16 cellular contexts compared by ENCODE assay signal in the genomic region with DNA sequence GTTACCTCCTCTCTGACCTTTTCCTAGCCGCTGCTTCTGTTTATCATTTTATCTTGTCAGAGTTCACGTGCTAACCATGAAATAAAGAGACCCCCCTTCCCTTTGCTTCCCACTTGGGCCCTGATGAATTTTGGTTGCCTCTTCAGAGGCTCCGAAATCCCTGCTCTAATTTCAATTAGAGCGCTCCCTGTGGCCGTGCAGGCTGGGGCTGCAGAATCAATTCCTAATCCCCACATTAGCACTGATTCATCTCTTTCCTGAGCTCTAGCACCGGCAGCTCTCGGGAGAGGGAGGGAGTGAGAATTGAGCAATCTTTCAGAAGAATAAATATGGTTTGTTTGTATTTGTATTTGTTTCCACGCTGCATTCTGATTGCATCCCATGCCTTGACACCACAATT.
A peak's percentile ranks its signal among the peaks of the same experiment; 100 is the strongest.
DNase-seq lines count a peak whose midpoint lies in the region; TF ChIP-seq lines count a peak whose summit lies in the region.
"Had no signal": no experiment of that assay in that cellular context is flagged by ENCODE, and none has a peak within 500 bp of the region (broad histone marks: within the 10 kb centered on the region; RNA-seq: fewer than 3 reads in every experiment).

No MANE protein-coding gene starts in this region.

- H3K27ac ChIP-seq in A673 (ENCODE audit: low read depth, low read length, poor library complexity, severe bottlenecking): no peak overlapping the region
- H3K27ac ChIP-seq in WERI-Rb-1: no peak overlapping the region
- H3K27ac ChIP-seq in endodermal cell (ENCODE audit: low read depth, low read length): no peak overlapping the region
- no peak overlapping the region for H3K27ac ChIP-seq in sigmoid colon
- H3K27ac ChIP-seq: 22Rv1, A549, BLaER1 had no signal

- H3K9me3 Mint-ChIP-seq in endodermal cell: peaks cover 7% of the 10 kb centered on the region
- H3K9me3 Mint-ChIP-seq in activated naive CD4-positive, alpha-beta T cell treated with anti-CD3 and anti-CD28 coated beads, Interleukin-2, amount 10 ng/mL, durations not matched to agents 7 days and 5 days: no peaks in the 10 kb centered on the region

- no peak for TF ChIP-seq POLR2A in sigmoid colon (IDR thresholded peaks at IDR 0.05)

- no peak overlapping the region for H3K27ac Mint-ChIP-seq in endodermal cell
- H3K27ac Mint-ChIP-seq in activated naive CD4-positive, alpha-beta T cell treated with anti-CD3 and anti-CD28 coated beads, Interleukin-2, amount 10 ng/mL, durations not matched to agents 7 days and 5 days: no peak overlapping the region
- H3K27ac Mint-ChIP-seq: CD4-positive, alpha-beta memory T cell had no signal

- no peak for TF ChIP-seq EP300 in sigmoid colon (IDR thresholded peaks at IDR 0.05)

- H3K4me1 Mint-ChIP-seq in endodermal cell: peaks cover 4% of the 10 kb centered on the region
- H3K4me1 Mint-ChIP-seq in activated naive CD4-positive, alpha-beta T cell treated with anti-CD3 and anti-CD28 coated beads, Interleukin-2, amount 10 ng/mL, durations not matched to agents 7 days and 5 days: no peaks in the 10 kb centered on the region
- H3K4me1 Mint-ChIP-seq: CD14-positive monocyte; CD4-positive, alpha-beta memory T cell had no signal

- H3K27me3 ChIP-seq in A673 (replicated peaks; ENCODE audit: insufficient read depth, low read depth, low read length, poor library complexity): peaks cover 18% of the 10 kb centered on the region
- H3K27me3 ChIP-seq in H7 (ENCODE audit: control insufficient read depth, insufficient read depth, low read length): no peaks in the 10 kb centered on the region
- H3K27me3 ChIP-seq in WERI-Rb-1 (ENCODE audit: insufficient read depth, low read depth, severe bottlenecking): no peaks in the 10 kb centered on the region
- H3K27me3 ChIP-seq in endodermal cell (ENCODE audit: control insufficient read depth, insufficient read depth, low read length, poor library complexity, severe bottlenecking): no peaks in the 10 kb centered on the region
- no peaks in the 10 kb centered on the region for H3K27me3 ChIP-seq in sigmoid colon
- H3K27me3 ChIP-seq: BLaER1 had no signal

- no peak overlapping the region for H3K9ac ChIP-seq in endodermal cell (ENCODE audit: extremely low read depth, low read length, poor library complexity, severe bottlenecking)
- H3K9ac ChIP-seq: BLaER1 had no signal

- peaks cover 6% of the 10 kb centered on the region for H3K9me3 ChIP-seq in A673 (ENCODE audit: low read depth, low read length, poor library complexity, severe bottlenecking)
- no peaks in the 10 kb centered on the region for H3K9me3 ChIP-seq in WERI-Rb-1 (ENCODE audit: severe bottlenecking)
- H3K9me3 ChIP-seq in endodermal cell (ENCODE audit: control insufficient read depth, low read length): no peaks in the 10 kb centered on the region
- H3K9me3 ChIP-seq in sigmoid colon: no peaks in the 10 kb centered on the region
- H3K9me3 ChIP-seq: A549, BLaER1 had no signal

- intact Hi-C loops in A673 (cut with micrococcal nuclease; ENCODE audit: unreplicated experiment) (no loop called here), sigmoid colon (cut with DNase I) (no loop called here)

- no peak for DNase-seq in A673 (ENCODE audit: low spot score)
- DNase-seq in H7: peak; percentile 67
- DNase-seq in WERI-Rb-1: peak; percentile 74
- DNase-seq in endodermal cell: no peak
- DNase-seq in RPMI8226: no peak
- DNase-seq in sigmoid colon: no peak
- no peak for DNase-seq in activated naive CD4-positive, alpha-beta T cell treated with anti-CD3 and anti-CD28 coated beads, Interleukin-2, amount 10 ng/mL, durations not matched to agents 7 days and 5 days
- no peak for DNase-seq in stimulated activated CD4-positive, alpha-beta T cell treated with anti-CD3 and anti-CD28 coated beads, Interleukin-1b, Interleukin-23, amount 100 ng/mL, for 48 hours
- DNase-seq: CD4-positive, alpha-beta memory T cell; DMS79; GDM1; KG1 had no signal

- H3K36me3 Mint-ChIP-seq in endodermal cell (ENCODE audit: low read depth): no peaks in the 10 kb centered on the region
- no peaks in the 10 kb centered on the region for H3K36me3 Mint-ChIP-seq in activated naive CD4-positive, alpha-beta T cell treated with anti-CD3 and anti-CD28 coated beads, Interleukin-2, amount 10 ng/mL, durations not matched to agents 7 days and 5 days
- H3K36me3 Mint-ChIP-seq: CD14-positive monocyte; CD4-positive, alpha-beta memory T cell had no signal

- no peaks in the 10 kb centered on the region for H3K4me1 ChIP-seq in A673 (ENCODE audit: insufficient read depth, low read length, poor library complexity, severe bottlenecking)
- no peaks in the 10 kb centered on the region for H3K4me1 ChIP-seq in endodermal cell (ENCODE audit: control insufficient read depth, insufficient read depth, low read length)
- no peaks in the 10 kb centered on the region for H3K4me1 ChIP-seq in sigmoid colon
- H3K4me1 ChIP-seq: A549, BLaER1 had no signal

- no peak overlapping the region for H3K4me3 Mint-ChIP-seq in endodermal cell
- H3K4me3 Mint-ChIP-seq in activated naive CD4-positive, alpha-beta T cell treated with anti-CD3 and anti-CD28 coated beads, Interleukin-2, amount 10 ng/mL, durations not matched to agents 7 days and 5 days: no peak overlapping the region
- H3K4me3 Mint-ChIP-seq: CD14-positive monocyte; CD4-positive, alpha-beta memory T cell had no signal

- H3K36me3 ChIP-seq in A673 (ENCODE audit: insufficient read depth, low read length, poor library complexity, severe bottlenecking) (no peaks in the 10 kb centered on the region), H7 (replicated peaks; ENCODE audit: control insufficient read depth, insufficient read depth, low read length) (no peaks in the 10 kb centered on the region), WERI-Rb-1 (no peaks in the 10 kb centered on the region), endodermal cell (ENCODE audit: control insufficient read depth, insufficient read depth, low read length) (no peaks in the 10 kb centered on the region), sigmoid colon (no peaks in the 10 kb centered on the region)
- H3K36me3 ChIP-seq: BLaER1 had no signal

- 0 out of 2 replicates have a peak, but pooled peaks have one; percentile 25 for TF ChIP-seq CTCF in A673 (conservative IDR thresholded peaks at IDR 0.05; ENCODE audit: low read depth, low read length)
- TF ChIP-seq CTCF in WERI-Rb-1 (IDR thresholded peaks at IDR 0.05; ENCODE audit: low read depth, low read length): peak; percentile 56
- peak; percentile 63 for TF ChIP-seq CTCF in endodermal cell (conservative IDR thresholded peaks at IDR 0.05)
- no peak for TF ChIP-seq CTCF in sigmoid colon (IDR thresholded peaks at IDR 0.05)

- POLR2A ChIA-PET in A673 (lab: Charles Lee; ENCODE audit: low non-redundant PET): no interaction called here

- no TSS peak for BruUV-seq in A673 (replicated peaks; lab: Mats Ljungman, UMichigan)

- peaks cover 4% of the 10 kb centered on the region for H3K27me3 Mint-ChIP-seq in endodermal cell (ENCODE audit: insufficient read depth)
- H3K27me3 Mint-ChIP-seq in activated naive CD4-positive, alpha-beta T cell treated with anti-CD3 and anti-CD28 coated beads, Interleukin-2, amount 10 ng/mL, durations not matched to agents 7 days and 5 days: no peaks in the 10 kb centered on the region

- CTCF ChIA-PET in A673 (lab: Charles Lee): no interaction called here
- CTCF ChIA-PET in activated naive CD4-positive, alpha-beta T cell treated with anti-CD3 and anti-CD28 coated beads, Interleukin-2, amount 10 ng/mL, durations not matched to agents 7 days and 5 days (lab: Charles Lee): no interaction called here

- WGBS in endodermal cell (ENCODE audit: insufficient coverage in 1 of 2, insufficient read length in 1 of 2), 2 experiments: 89 to 100% methylated on average over 2 to 7 of the region's 8 CpGs
- WGBS in sigmoid colon, 2 donors: 69 to 70% methylated on average over 8 of the region's 8 CpGs

- H3K4me3 ChIP-seq in A673 (ENCODE audit: low read depth, low read length, poor library complexity, severe bottlenecking) (no peak overlapping the region), H7 (ENCODE audit: insufficient read depth, low read depth, low read length) (no peak overlapping the region), WERI-Rb-1 (ENCODE audit: low read depth, low read length) (no peak overlapping the region), endodermal cell (ENCODE audit: low read length) (no peak overlapping the region), sigmoid colon (no peak overlapping the region)
- H3K4me3 ChIP-seq: A549, BLaER1 had no signal

Comparison
In these comparisons a context has a peak if more than half of its experiments do, and no peak if none do; other contexts are left out.
1. DNase-seq: peak in H7 (single experiment) and WERI-Rb-1 (single experiment); none in A673 (single experiment), endodermal cell (single experiment), RPMI8226 (single experiment), sigmoid colon (single experiment), activated naive CD4-positive, alpha-beta T cell treated with anti-CD3 and anti-CD28 coated beads, Interleukin-2, amount 10 ng/mL, durations not matched to agents 7 days and 5 days (single experiment) and stimulated activated CD4-positive, alpha-beta T cell treated with anti-CD3 and anti-CD28 coated beads, Interleukin-1b, Interleukin-23, amount 100 ng/mL, for 48 hours (single experiment).
2. CTCF ChIP-seq: peak in A673 (single experiment), WERI-Rb-1 (single experiment) and endodermal cell (single experiment); none in sigmoid colon (0 of 4).